Comparison of ENCODE assay signal across 24 cellular contexts in the genomic region with DNA sequence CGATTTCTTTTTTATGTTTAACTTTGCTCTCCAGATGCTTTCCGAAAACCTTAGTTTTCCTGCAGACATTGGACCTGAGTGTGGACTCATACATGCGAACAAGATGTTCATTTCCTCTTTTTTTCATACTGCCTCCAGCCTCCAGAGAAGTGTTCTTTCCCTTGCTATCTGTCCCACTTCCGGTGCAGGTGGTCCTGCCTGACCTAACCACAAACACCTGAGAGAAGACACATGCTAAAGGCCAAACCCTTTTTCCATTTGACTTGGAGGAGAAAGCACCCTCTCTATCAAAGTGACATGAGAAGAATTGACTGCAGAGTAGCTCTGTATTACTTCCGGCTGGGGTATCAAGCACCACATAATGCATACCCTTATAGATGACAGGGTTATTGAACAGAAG.
DNase-seq lines count a peak whose midpoint lies in the region; ATAC-seq and TF ChIP-seq lines count a peak whose summit lies in the region.
"Had no signal": no experiment of that assay in that cellular context is flagged by ENCODE, and none has a peak within 500 bp of the region (broad histone marks: within the 10 kb centered on the region; RNA-seq: fewer than 3 reads in every experiment).

No MANE protein-coding gene starts in this region.

- no peak for TF ChIP-seq CTCF in GM10248 (IDR thresholded peaks at IDR 0.05; ENCODE audit: control extremely low read depth, extremely low read depth, low read depth, missing control alignments)
- TF ChIP-seq CTCF in OCI-LY1 (IDR thresholded peaks at IDR 0.05; ENCODE audit: low read length) = no peak

- peak; percentile 39 for DNase-seq in GM10248 (ENCODE audit: extremely low spot score)
- DNase-seq in HuH-7.5 (ENCODE audit: low spot score) = no peak
- DNase-seq in activated CD8-positive, alpha-beta memory T cell treated with anti-CD3 and anti-CD28 coated beads, Interleukin-2, amount 10 ng/mL, durations not matched to agents 7 days and 5 days = no peak
- no peak for DNase-seq in T-helper 2 cell
- DNase-seq in NOMO-1 treated with DMSO at 0.1 percent for 48 hours (lab: John Stamatoyannopoulos, UW; ENCODE audit: unreplicated experiment) = no peak
- DNase-seq: activated CD4-positive, alpha-beta T cell treated with anti-CD3 and anti-CD28 coated beads for 1 hour; activated CD8-positive, alpha-beta memory T cell treated with anti-CD3 and anti-CD28 coated beads, Interleukin-2, amount 50 U/mL, for 4 hours; activated effector memory CD4-positive, alpha-beta T cell treated with Interleukin-2 at 50 U/mL for 16 hours; CD4-positive, CD25-positive, alpha-beta regulatory T cell; DMS153; foreskin keratinocyte; H7; naive thymus-derived CD8-positive, alpha-beta T cell; NCI-H187 treated with DMSO at 0.1 percent for 48 hours; PC-3; T-helper 9 cell had no signal

- H4K20me1 ChIP-seq in OCI-LY1 (ENCODE audit: insufficient read depth, low read length) = no peaks in the 10 kb centered on the region

- H3K27me3 Mint-ChIP-seq in activated CD8-positive, alpha-beta memory T cell treated with anti-CD3 and anti-CD28 coated beads, Interleukin-2, amount 10 ng/mL, durations not matched to agents 7 days and 5 days = peaks cover 2% of the 10 kb centered on the region

- no peak overlapping the region for H3K9ac ChIP-seq in OCI-LY1 (ENCODE audit: low read length)
- H3K9ac ChIP-seq: parathyroid adenoma had no signal

- CTCF ChIA-PET in GM10248 (lab: Yijun Ruan, JAX) = no interaction called here
- CTCF ChIA-PET in activated CD8-positive, alpha-beta memory T cell treated with anti-CD3 and anti-CD28 coated beads, Interleukin-2, amount 10 ng/mL, durations not matched to agents 7 days and 5 days (lab: Charles Lee) = no interaction called here

- H3K36me3 ChIP-seq in OCI-LY1 (ENCODE audit: insufficient read depth, low read length) = no peaks in the 10 kb centered on the region

- H3K27ac ChIP-seq in OCI-LY1 (ENCODE audit: low read depth, low read length, poor library complexity, severe bottlenecking) = no peak overlapping the region
- H3K27ac ChIP-seq: epithelial cell of prostate, foreskin keratinocyte, parathyroid adenoma had no signal

- ATAC-seq in GM18907 (IDR thresholded peaks at IDR 0.05; ENCODE audit: unreplicated experiment) (peak; percentile 83), HG02973 (IDR thresholded peaks at IDR 0.05; ENCODE audit: unreplicated experiment) (peak; percentile 76)
- no peak for ATAC-seq in activated CD8-positive, alpha-beta memory T cell treated with anti-CD3 and anti-CD28 coated beads, Interleukin-2, amount 10 ng/mL, durations not matched to agents 7 days and 5 days
- ATAC-seq: foreskin keratinocyte; naive thymus-derived CD8-positive, alpha-beta T cell; PC-3; sciatic nerve had no signal

- no peak overlapping the region for H3K4me3 Mint-ChIP-seq in activated CD8-positive, alpha-beta memory T cell treated with anti-CD3 and anti-CD28 coated beads, Interleukin-2, amount 10 ng/mL, durations not matched to agents 7 days and 5 days
- H3K4me3 Mint-ChIP-seq: CD4-positive, CD25-positive, alpha-beta regulatory T cell; dendritic cell treated with granulocyte-macrophage colony-stimulating factor and Interleukin-4, amounts not matched to agents 40 ng/mL and 50 ng/mL, for 4 days; naive thymus-derived CD8-positive, alpha-beta T cell; stimulated activated naive CD8-positive, alpha-beta T cell treated with anti-CD3 and anti-CD28 coated beads, Interleukin-15, Interleukin-2, amounts not matched to agents 100 ng/mL and 50 ng/mL, for 24 hours had no signal

- no peaks in the 10 kb centered on the region for H3K27me3 ChIP-seq in OCI-LY1 (ENCODE audit: insufficient read depth, low read length)
- H3K27me3 ChIP-seq: foreskin keratinocyte had no signal

- H3K36me3 Mint-ChIP-seq in activated CD8-positive, alpha-beta memory T cell treated with anti-CD3 and anti-CD28 coated beads, Interleukin-2, amount 10 ng/mL, durations not matched to agents 7 days and 5 days = no peaks in the 10 kb centered on the region
- H3K36me3 Mint-ChIP-seq: CD4-positive, CD25-positive, alpha-beta regulatory T cell; naive thymus-derived CD8-positive, alpha-beta T cell had no signal

- no peak overlapping the region for H3K27ac Mint-ChIP-seq in activated CD8-positive, alpha-beta memory T cell treated with anti-CD3 and anti-CD28 coated beads, Interleukin-2, amount 10 ng/mL, durations not matched to agents 7 days and 5 days
- H3K27ac Mint-ChIP-seq: CD4-positive, CD25-positive, alpha-beta regulatory T cell; dendritic cell treated with granulocyte-macrophage colony-stimulating factor and Interleukin-4, amounts not matched to agents 40 ng/mL and 50 ng/mL, for 4 days; naive thymus-derived CD8-positive, alpha-beta T cell; stimulated activated naive CD8-positive, alpha-beta T cell treated with anti-CD3 and anti-CD28 coated beads, Interleukin-15, Interleukin-2, amounts not matched to agents 100 ng/mL and 50 ng/mL, for 24 hours had no signal

- H3K9me2 ChIP-seq in OCI-LY1 (ENCODE audit: low read depth, low read length) = no peaks in the 10 kb centered on the region

- no peaks in the 10 kb centered on the region for H3K79me2 ChIP-seq in OCI-LY1 (ENCODE audit: insufficient read depth, low read length)
- H3K79me2 ChIP-seq: parathyroid adenoma had no signal

- H3K4me1 Mint-ChIP-seq in activated CD8-positive, alpha-beta memory T cell treated with anti-CD3 and anti-CD28 coated beads, Interleukin-2, amount 10 ng/mL, durations not matched to agents 7 days and 5 days = peaks cover 2% of the 10 kb centered on the region
- H3K4me1 Mint-ChIP-seq: CD4-positive, CD25-positive, alpha-beta regulatory T cell; naive thymus-derived CD8-positive, alpha-beta T cell had no signal

- H2AFZ ChIP-seq in OCI-LY1 (ENCODE audit: low read length) = no peak overlapping the region
- H2AFZ ChIP-seq: parathyroid adenoma had no signal

- peaks cover 3% of the 10 kb centered on the region for H3K9me3 Mint-ChIP-seq in activated CD8-positive, alpha-beta memory T cell treated with anti-CD3 and anti-CD28 coated beads, Interleukin-2, amount 10 ng/mL, durations not matched to agents 7 days and 5 days (ENCODE audit: low read depth)
- H3K9me3 Mint-ChIP-seq: dendritic cell treated with granulocyte-macrophage colony-stimulating factor and Interleukin-4, amounts not matched to agents 40 ng/mL and 50 ng/mL, for 4 days; naive thymus-derived CD8-positive, alpha-beta T cell; stimulated activated naive CD8-positive, alpha-beta T cell treated with anti-CD3 and anti-CD28 coated beads, Interleukin-15, Interleukin-2, amounts not matched to agents 100 ng/mL and 50 ng/mL, for 24 hours had no signal

- no peaks in the 10 kb centered on the region for H3K9me3 ChIP-seq in OCI-LY1 (ENCODE audit: low read length)

- no peak overlapping the region for H3K4me3 ChIP-seq in OCI-LY1 (ENCODE audit: low read depth, low read length, poor library complexity, severe bottlenecking)

- H3F3A ChIP-seq in OCI-LY1 (ENCODE audit: insufficient read depth, low read length) = no peaks in the 10 kb centered on the region

- H3K4me2 ChIP-seq in OCI-LY1 (ENCODE audit: low read length) = 0 out of 2 replicates have a peak overlapping the region, but pooled peaks have one; percentile 6

- H3K4me1 ChIP-seq in OCI-LY1 (ENCODE audit: insufficient read depth, low read length, severe bottlenecking) = peaks cover 10% of the 10 kb centered on the region
- H3K4me1 ChIP-seq: parathyroid adenoma had no signal

- POLR2A ChIA-PET in GM10248 (lab: Yijun Ruan, JAX) = no interaction called here
